Comparison of ENCODE assay signal across 8 cellular contexts in genomic region chr15:63473999-63474809, GRCh38.
DNase-seq lines count a peak whose midpoint lies in the region; ATAC-seq lines count a peak whose summit lies in the region.

No MANE protein-coding gene starts in this region.

- peak; percentile 85 to 87 for ATAC-seq in activated CD4-positive, CD25-positive, alpha-beta regulatory T cell treated with anti-CD3 and anti-CD28 coated beads, Interleukin-2, amount 50 U/mL, for 24 hours
- peak; percentile 59 for ATAC-seq in HG02759 (IDR thresholded peaks at IDR 0.05; ENCODE audit: unreplicated experiment)

- DNase-seq in activated CD4-positive, CD25-positive, alpha-beta regulatory T cell treated with anti-CD3 and anti-CD28 coated beads, Interleukin-2, amount 50 U/mL, for 72 hours, result no peak
- DNase-seq in NCI-H226, result peak; percentile 77
- DNase-seq in activated T-helper 9 cell treated with anti-CD3 and anti-CD28 coated beads, Interleukin-2, amount 50 U/mL, for 16 hours (ENCODE audit: low read depth), result peak; percentile 42
- peak; percentile 45 for DNase-seq in iPS-NIHi7 (ENCODE audit: extremely low spot score)
- no peak for DNase-seq in cerebellar nuclear complex (lab: John Stamatoyannopoulos, UW)

- no peaks in the 10 kb centered on the region for H3K27me3 Mint-ChIP-seq in stimulated activated naive CD8-positive, alpha-beta T cell treated with anti-CD3 and anti-CD28 coated beads, Interleukin-15, Interleukin-2, amounts not matched to agents 100 ng/mL and 50 ng/mL, for 24 hours

- H3K36me3 Mint-ChIP-seq in stimulated activated naive CD8-positive, alpha-beta T cell treated with anti-CD3 and anti-CD28 coated beads, Interleukin-15, Interleukin-2, amounts not matched to agents 100 ng/mL and 50 ng/mL, for 24 hours (ENCODE audit: low read depth), result no peaks in the 10 kb centered on the region

- H3K27ac Mint-ChIP-seq in stimulated activated naive CD8-positive, alpha-beta T cell treated with anti-CD3 and anti-CD28 coated beads, Interleukin-15, Interleukin-2, amounts not matched to agents 100 ng/mL and 50 ng/mL, for 24 hours, result peak overlapping the region; percentile 84

- H3K9me3 Mint-ChIP-seq in stimulated activated naive CD8-positive, alpha-beta T cell treated with anti-CD3 and anti-CD28 coated beads, Interleukin-15, Interleukin-2, amounts not matched to agents 100 ng/mL and 50 ng/mL, for 24 hours, result no peaks in the 10 kb centered on the region

- peak overlapping the region; percentile 39 for H3K4me3 Mint-ChIP-seq in stimulated activated naive CD8-positive, alpha-beta T cell treated with anti-CD3 and anti-CD28 coated beads, Interleukin-15, Interleukin-2, amounts not matched to agents 100 ng/mL and 50 ng/mL, for 24 hours

- peaks cover 70% of the 10 kb centered on the region for H3K4me1 Mint-ChIP-seq in stimulated activated naive CD8-positive, alpha-beta T cell treated with anti-CD3 and anti-CD28 coated beads, Interleukin-15, Interleukin-2, amounts not matched to agents 100 ng/mL and 50 ng/mL, for 24 hours (ENCODE audit: low read depth)

Comparison
In these comparisons a context has a peak if more than half of its experiments do, and no peak if none do; other contexts are left out.
1. DNase-seq: peak in NCI-H226 (single experiment), activated T-helper 9 cell treated with anti-CD3 and anti-CD28 coated beads, Interleukin-2, amount 50 U/mL, for 16 hours (single experiment) and iPS-NIHi7 (single experiment); none in activated CD4-positive, CD25-positive, alpha-beta regulatory T cell treated with anti-CD3 and anti-CD28 coated beads, Interleukin-2, amount 50 U/mL, for 72 hours (single experiment) and cerebellar nuclear complex (0 of 2).